Comparison of ENCODE assay signal across 14 cellular contexts in the genomic region with DNA sequence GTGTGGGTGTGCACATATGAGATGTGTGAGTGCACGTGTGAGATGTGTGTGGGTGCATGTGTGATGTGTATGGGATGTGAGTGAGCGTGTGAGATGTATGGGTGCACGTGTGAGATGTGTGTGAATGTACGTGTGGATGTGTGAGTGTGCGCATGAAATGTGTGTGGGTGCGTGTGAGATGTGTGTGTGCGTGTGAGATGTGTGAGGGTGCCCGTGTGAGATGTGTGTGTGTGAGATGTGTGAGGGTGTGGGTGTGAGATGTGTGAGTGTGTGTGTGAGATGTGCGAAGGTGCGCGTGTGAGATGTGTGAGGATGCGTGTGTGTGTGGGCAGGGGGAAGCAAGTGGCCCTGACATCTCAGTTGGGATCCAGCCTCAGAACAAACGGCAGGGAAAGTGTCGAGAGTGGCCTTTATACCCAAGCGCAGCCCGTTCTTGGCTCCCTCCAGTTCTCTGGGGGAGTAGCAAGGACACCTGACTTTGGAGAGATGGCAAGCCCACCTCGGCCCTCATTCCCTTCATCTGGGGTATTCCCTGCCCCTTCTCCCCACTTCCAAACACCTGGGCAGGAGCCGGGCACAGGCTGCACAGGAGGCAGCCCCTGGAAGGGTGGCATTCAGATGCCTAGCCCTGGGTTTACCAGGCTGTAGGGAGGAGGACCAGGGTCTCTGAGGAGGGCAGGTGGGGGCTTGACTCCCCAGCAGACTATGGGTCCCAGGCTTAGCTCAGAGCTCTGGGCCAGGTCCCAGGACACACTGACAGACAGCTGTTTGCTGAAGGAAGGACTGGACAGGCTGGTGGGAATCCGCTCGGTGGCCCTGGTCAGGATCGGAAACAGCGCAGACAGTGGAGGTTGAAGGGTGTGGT. TPM values are rescaled to one million over a fixed set of nuclear protein-coding genes. Genes with fewer than 3 reads are reported as not detected.
A peak's percentile ranks its signal among the peaks of the same experiment; 100 is the strongest.
DNase-seq lines count a peak whose midpoint lies in the region; ATAC-seq and TF ChIP-seq lines count a peak whose summit lies in the region.
"Had no signal": no experiment of that assay in that cellular context is flagged by ENCODE, and none has a peak within 500 bp of the region (broad histone marks: within the 10 kb centered on the region; RNA-seq: fewer than 3 reads in every experiment).

No MANE protein-coding gene starts in this region.

- H3K27ac ChIP-seq in WERI-Rb-1 = no peak overlapping the region
- peak overlapping the region; percentile 58 for H3K27ac ChIP-seq in temporal lobe (ENCODE audit: low read depth, low read length)
- no peak overlapping the region for H3K27ac ChIP-seq in A673 (ENCODE audit: low read depth, low read length, poor library complexity, severe bottlenecking)
- H3K27ac ChIP-seq: parathyroid adenoma had no signal

- H3K27me3 ChIP-seq in WERI-Rb-1 (ENCODE audit: insufficient read depth, low read depth, severe bottlenecking) (no peaks in the 10 kb centered on the region), A673 (replicated peaks; ENCODE audit: insufficient read depth, low read depth, low read length, poor library complexity) (no peaks in the 10 kb centered on the region)

- DNase-seq in WERI-Rb-1 (peak; percentile 2), ecto neural progenitor cell (ENCODE audit: low spot score) (peak; percentile 36), mucosa of descending colon (peak in 2 of 3 donors; percentile 11 to 21), A673 (ENCODE audit: low spot score) (no peak)
- DNase-seq: HCEC 1CT; NCI-H1092 treated with DMSO at 0.1 percent for 48 hours; NCI-H446 treated with DMSO at 0.1 percent for 48 hours; stimulated activated CD4-positive, alpha-beta T cell treated with anti-CD3 and anti-CD28 coated beads, Interleukin-2, amount 100 ng/mL, for 48 hours had no signal

- no peak for ATAC-seq in mucosa of descending colon
- ATAC-seq in GM19035 (IDR thresholded peaks at IDR 0.05; ENCODE audit: unreplicated experiment) = no peak
- ATAC-seq in GM18867 (IDR thresholded peaks at IDR 0.05; ENCODE audit: unreplicated experiment) = no peak
- ATAC-seq: stimulated activated effector memory CD8-positive, alpha-beta T cell treated with anti-CD3 and anti-CD28 coated beads, Interleukin-12 subunit alpha, Interleukin-12 subunit beta, amount 100 ng/mL, for 72 hours had no signal

- intact Hi-C loops in mucosa of descending colon (cut with DNase I, micrococcal nuclease) (loop anchor here (5.0 to 10.0 kb wide), 2 partner anchors 86 to 88 kb away; no protein-coding TSS in a partner anchor), A673 (cut with micrococcal nuclease; ENCODE audit: unreplicated experiment) (loop anchor here (10.0 kb wide), 1 partner anchor 226 kb away; no protein-coding TSS in a partner anchor)

- POLR2A ChIA-PET in A673 (lab: Charles Lee; ENCODE audit: low non-redundant PET) = no interaction called here

- no peaks in the 10 kb centered on the region for H3K9me3 ChIP-seq in WERI-Rb-1 (ENCODE audit: severe bottlenecking)
- H3K9me3 ChIP-seq in mucosa of descending colon = no peaks in the 10 kb centered on the region
- no peaks in the 10 kb centered on the region for H3K9me3 ChIP-seq in A673 (ENCODE audit: low read depth, low read length, poor library complexity, severe bottlenecking)

- no TSS peak for BruUV-seq in A673 (replicated peaks; lab: Mats Ljungman, UMichigan)

- TF ChIP-seq CTCF in WERI-Rb-1 (IDR thresholded peaks at IDR 0.05; ENCODE audit: low read depth, low read length) = no peak
- TF ChIP-seq CTCF in mucosa of descending colon (IDR thresholded peaks at IDR 0.05) = no peak
- TF ChIP-seq CTCF in A673 (conservative IDR thresholded peaks at IDR 0.05; ENCODE audit: low read depth, low read length) = no peak

- H3K4me3 ChIP-seq in WERI-Rb-1 (ENCODE audit: low read depth, low read length) = no peak overlapping the region
- no peak overlapping the region for H3K4me3 ChIP-seq in mucosa of descending colon
- no peak overlapping the region for H3K4me3 ChIP-seq in A673 (ENCODE audit: low read depth, low read length, poor library complexity, severe bottlenecking)
- H3K4me3 ChIP-seq: lung had no signal

- H3K36me3 ChIP-seq in WERI-Rb-1 (no peaks in the 10 kb centered on the region), mucosa of descending colon (ENCODE audit: low read depth) (no peaks in the 10 kb centered on the region), A673 (ENCODE audit: insufficient read depth, low read length, poor library complexity, severe bottlenecking) (no peaks in the 10 kb centered on the region)

- CTCF ChIA-PET in A673 (lab: Charles Lee) = no interaction called here

- H3K4me1 ChIP-seq in mucosa of descending colon (ENCODE audit: low read depth) = peaks cover 2% of the 10 kb centered on the region
- H3K4me1 ChIP-seq in A673 (ENCODE audit: insufficient read depth, low read length, poor library complexity, severe bottlenecking) = no peaks in the 10 kb centered on the region

RNA-seq across cellular contexts. Expression of a gene that starts 31.6 kb away (rescaled TPM):
- 10 to 100 TPM; 54.6 to 88.5 (median 77.3) TPM for total RNA-seq in mucosa of descending colon
- 9.8 TPM for total RNA-seq in temporal lobe
- 133 and 160 TPM in 2 replicates for total RNA-seq in A673 (2021)
